In genomic region chr2:203718087-203718486, GRCh38 we compare ENCODE assay signal across 8 cellular contexts. TPM values are rescaled to one million over a fixed set of nuclear protein-coding genes. Genes with fewer than 3 reads are reported as not detected.
DNase-seq lines count a peak whose midpoint lies in the region; ATAC-seq, FAIRE-seq and TF ChIP-seq lines count a peak whose summit lies in the region.

No MANE protein-coding gene starts in this region.

- DNase-seq in GM19239 (ENCODE audit: insufficient read length, low spot score) = peak; percentile 31
- peak; percentile 30 for DNase-seq in T-helper 9 cell
- DNase-seq in left ventricle myocardium superior = no peak
- DNase-seq in cerebellar nuclear complex (lab: John Stamatoyannopoulos, UW) = no peak
- DNase-seq in DMS153 treated with DMSO at 0.1 percent for 48 hours (lab: John Stamatoyannopoulos, UW; ENCODE audit: unreplicated experiment) = no peak
- DNase-seq in breast epithelium (ENCODE audit: low spot score in 2 of 2) = no peak
- no peak for DNase-seq in testis

- no peak for TF ChIP-seq CTCF in breast epithelium (IDR thresholded peaks at IDR 0.05)
- no peak for TF ChIP-seq CTCF in testis (IDR thresholded peaks at IDR 0.05)

- TF ChIP-seq POLR2A in breast epithelium (IDR thresholded peaks at IDR 0.05) (no peak), testis (IDR thresholded peaks at IDR 0.05) (no peak)

- peak; percentile 79 for ATAC-seq in HG02970 (IDR thresholded peaks at IDR 0.05; ENCODE audit: low FRiP score, unreplicated experiment)
- peak; percentile 50 for ATAC-seq in left ventricle myocardium superior

- H3K36me3 ChIP-seq in breast epithelium (no peaks in the 10 kb centered on the region), testis (ENCODE audit: low read depth, missing control alignments) (no peaks in the 10 kb centered on the region)

- 48 to 59% methylated on average over 3 of the region's 3 CpGs for WGBS in testis, 2 donors

- H3K4me3 ChIP-seq in breast epithelium = no peak overlapping the region
- no peak overlapping the region for H3K4me3 ChIP-seq in testis

- no peaks in the 10 kb centered on the region for H3K27me3 ChIP-seq in breast epithelium
- H3K27me3 ChIP-seq in testis = no peaks in the 10 kb centered on the region

- peak; percentile 96 for FAIRE-seq in GM19239 (lab: Jason Lieb, UNC)

- intact Hi-C loops in left ventricle myocardium superior (cut with micrococcal nuclease) (no loop called here), breast epithelium (cut with DNase I; ENCODE audit: low total_unique reads) (no loop called here), testis (cut with DNase I; ENCODE audit: low total_unique reads) (no loop called here)

- no peak overlapping the region for H3K27ac ChIP-seq in breast epithelium
- no peak overlapping the region for H3K27ac ChIP-seq in testis

- H3K4me1 ChIP-seq in breast epithelium (no peaks in the 10 kb centered on the region), testis (no peaks in the 10 kb centered on the region)

- H3K9me3 ChIP-seq in breast epithelium (no peaks in the 10 kb centered on the region), testis (no peaks in the 10 kb centered on the region)

RNA-seq across cellular contexts. Expression of gene CD28, which starts 11.6 kb away (rescaled TPM):
- 0.92 TPM for total RNA-seq in left ventricle myocardium superior
- total RNA-seq in breast epithelium = 1 to 10 TPM; 2.2 to 4.2 (median 2.9) TPM
- under 1 TPM; 0.24 to 0.43 TPM for total RNA-seq in testis
- polyA plus RNA-seq in testis (ENCODE audit: insufficient read depth, low read depth, low replicate concordance) = 0.91 TPM

Comparison
In these comparisons a context has a peak if more than half of its experiments do, and no peak if none do; other contexts are left out.
1. DNase-seq: peak in GM19239 (single experiment) and T-helper 9 cell (single experiment); none in left ventricle myocardium superior (single experiment), cerebellar nuclear complex (0 of 2), DMS153 treated with DMSO at 0.1 percent for 48 hours (single experiment), breast epithelium (0 of 2) and testis (single experiment).